ENCODE assay signal across 8 cellular contexts in genomic region chr16:22161999-22162657, GRCh38. TPM values are rescaled to one million over a fixed set of nuclear protein-coding genes. Genes with fewer than 3 reads are reported as not detected.
A peak's percentile ranks its signal among the peaks of the same experiment; 100 is the strongest.
DNase-seq lines count a peak whose midpoint lies in the region; ATAC-seq, FAIRE-seq and TF ChIP-seq lines count a peak whose summit lies in the region.

Gene SDR42E2, plus strand, starts transcription at chr16:22162506. Its CDS starts 3,077 bp downstream, at chr16:22165583.

- H3K4me1 Mint-ChIP-seq in MCF 10A (ENCODE audit: insufficient read depth, unreplicated experiment): no peaks in the 10 kb centered on the region

- DNase-seq in ELF-1 (ENCODE audit: low read depth, low spot score) (peak; percentile 72), T follicular helper cell (ENCODE audit: low read depth) (peak; percentile 37), MCF 10A (ENCODE audit: unreplicated experiment) (peak; percentile 5), small intestine (peak; percentile 45), ovary (no peak)

- no peaks in the 10 kb centered on the region for H3K36me3 Mint-ChIP-seq in MCF 10A (ENCODE audit: insufficient read depth, unreplicated experiment)

- H3K4me3 Mint-ChIP-seq in MCF 10A (ENCODE audit: unreplicated experiment): no peak within 1 kb of the TSS

- intact Hi-C loops in MCF 10A (cut with micrococcal nuclease) (no loop called here), ovary (cut with DNase I) (no loop called here)

- no peak for TF ChIP-seq POLR2A in ovary (IDR thresholded peaks at IDR 0.05)

- 5 to 10% (median 5%) methylated on average over 23 to 40 of the region's 40 CpGs for WGBS in small intestine, 3 donors
- WGBS in ovary, 3 donors: 5 to 12% (median 6%) methylated on average over 18 to 40 of the region's 40 CpGs

- H3K4me3 ChIP-seq in small intestine (ENCODE audit: low read depth in 1 of 2, low read length in 2 of 2) (peak within 1 kb of the TSS in 1 of 2 donors; percentile 22), ovary (no peak within 1 kb of the TSS)

- POLR2A ChIA-PET in MCF 10A (lab: Yijun Ruan, JAX): no interaction called here

- BruUV-seq in MCF 10A (replicated peaks; lab: Mats Ljungman, UMichigan): no TSS peak

- H3K9me3 ChIP-seq in small intestine (ENCODE audit: control insufficient read depth, low read depth) (no peaks in the 10 kb centered on the region), ovary (no peaks in the 10 kb centered on the region)

- H3K36me3 ChIP-seq in small intestine (ENCODE audit: control insufficient read depth in 2 of 2, insufficient read depth in 2 of 2, low read length in 2 of 2) (no peaks in the 10 kb centered on the region), ovary (no peaks in the 10 kb centered on the region)

- H3K27me3 Mint-ChIP-seq in MCF 10A (ENCODE audit: insufficient read depth, unreplicated experiment): peaks cover 25% of the 10 kb centered on the region

- H3K27ac ChIP-seq in small intestine (ENCODE audit: low read depth in 1 of 2, low read length in 1 of 2) (no peak within 1 kb of the TSS), ovary (no peak within 1 kb of the TSS)

- ATAC-seq in GM21423 (IDR thresholded peaks at IDR 0.05; ENCODE audit: unreplicated experiment) (no peak), HG03460 (IDR thresholded peaks at IDR 0.05; ENCODE audit: unreplicated experiment) (no peak), GM21515 (IDR thresholded peaks at IDR 0.05; ENCODE audit: unreplicated experiment) (no peak)

- no peak within 1 kb of the TSS for H3K27ac Mint-ChIP-seq in MCF 10A (ENCODE audit: low read depth, unreplicated experiment)

- CTCF ChIA-PET in MCF 10A (lab: Yijun Ruan, JAX): interaction anchor here (0.8 kb wide), 1 partner anchor 62 kb away, joined by 4 read pairs; no protein-coding TSS in a partner anchor

- peaks cover 9% of the 10 kb centered on the region for H3K9me3 Mint-ChIP-seq in MCF 10A (ENCODE audit: unreplicated experiment)

- FAIRE-seq in small intestine (lab: Jason Lieb, UNC): no peak

- peaks cover 0 to 5% of the 10 kb centered on the region in 2 donors for H3K27me3 ChIP-seq in small intestine (ENCODE audit: control insufficient read depth in 2 of 2, insufficient read depth in 2 of 2, low read length in 2 of 2)
- no peaks in the 10 kb centered on the region for H3K27me3 ChIP-seq in ovary

- TF ChIP-seq CTCF in MCF 10A (IDR thresholded peaks at IDR 0.05; ENCODE audit: unreplicated experiment) (no peak), ovary (IDR thresholded peaks at IDR 0.05) (no peak)

- H3K4me1 ChIP-seq in small intestine (ENCODE audit: control insufficient read depth in 2 of 2, insufficient read depth in 1 of 2, low read depth in 1 of 2, low read length in 1 of 2) (no peaks in the 10 kb centered on the region), ovary (ENCODE audit: insufficient read depth) (no peaks in the 10 kb centered on the region)

- TF ChIP-seq EP300 in ovary (IDR thresholded peaks at IDR 0.05): no peak

RNA-seq across cellular contexts. Expression of gene SDR42E2, which starts in this region (rescaled TPM):
- total RNA-seq in MCF 10A (2022): not detected in 2 replicates
- under 1 TPM in 1 of 3 donors, not detected in 2; 0.01 TPM for polyA plus RNA-seq in small intestine
- 1 to 10 TPM in 1 of 7 donors, under 1 TPM in 4, not detected in 2; 0.15 to 1.1 (median 0.25) TPM for total RNA-seq in ovary
- polyA plus RNA-seq in ovary: under 1 TPM in 1 of 2 donors, not detected in 1; 0.05 TPM

Comparison
In these comparisons a context has a peak if more than half of its experiments do, and no peak if none do; other contexts are left out.
1. Peak in DNase-seq in MCF 10A; RNA of the gene not detected or under 1 TPM.
2. Peak in DNase-seq in small intestine; RNA of the gene not detected or under 1 TPM.
3. DNase-seq: peak in ELF-1 (single experiment) and T follicular helper cell (single experiment); none in ovary (0 of 5).